ENCODE assay signal across 14 cellular contexts in genomic region chr10:546971-547590, GRCh38.
DNase-seq lines count a peak whose midpoint lies in the region; ATAC-seq and TF ChIP-seq lines count a peak whose summit lies in the region.
"Had no signal": no experiment of that assay in that cellular context is flagged by ENCODE, and none has a peak within 500 bp of the region (broad histone marks: within the 10 kb centered on the region; RNA-seq: fewer than 3 reads in every experiment).

No MANE protein-coding gene starts in this region.

- H3K4me1 ChIP-seq in H9 (ENCODE audit: insufficient read depth, low read length) (peaks cover 3% of the 10 kb centered on the region; the same call in 1 of the 2 replicates), OCI-LY7 (ENCODE audit: insufficient read depth, low read length, poor library complexity, severe bottlenecking) (peaks cover 43% of the 10 kb centered on the region), parathyroid adenoma (peaks cover 15% of the 10 kb centered on the region), SJCRH30 (no peaks in the 10 kb centered on the region)
- H3K4me1 ChIP-seq: adrenal gland had no signal

- no peak overlapping the region for H3K4me2 ChIP-seq in H9 (ENCODE audit: insufficient read depth, insufficient read length, low read length)
- peak overlapping the region; percentile 21; the same call in 1 of the 2 replicates for H3K4me2 ChIP-seq in OCI-LY7 (ENCODE audit: low read length)
- peak overlapping the region; percentile 56 for H3K4me2 ChIP-seq in parathyroid adenoma (ENCODE audit: low read length)

- DNase-seq in H9 (no peak), OCI-LY7 (ENCODE audit: low spot score) (peak; percentile 34), glutamatergic neuron (no peak), SJCRH30 (no peak), NCI-H2081 (lab: John Stamatoyannopoulos, UW) (no peak)
- DNase-seq: activated CD8-positive, alpha-beta T cell treated with anti-CD3 and anti-CD28 coated beads, Interleukin-2, amount 10 ng/mL, durations not matched to agents 7 days and 5 days; erythroblast; left ventricle myocardium inferior; NCI-H1105 had no signal

- H3K18ac ChIP-seq in H9 (ENCODE audit: insufficient read length, low read depth, low read length) = no peak overlapping the region

- H2AFZ ChIP-seq in H9 (ENCODE audit: low read length) = no peak overlapping the region
- no peak overlapping the region for H2AFZ ChIP-seq in OCI-LY7 (ENCODE audit: low read length)
- H2AFZ ChIP-seq in parathyroid adenoma = no peak overlapping the region

- POLR2A ChIA-PET in OCI-LY7 (lab: Charles Lee) = interaction anchor here (0.8 to 0.9 kb wide), 2 partner anchors 12 to 34 kb away, joined by 4 to 5 read pairs; no protein-coding TSS in a partner anchor

- WGBS in H9 (ENCODE audit: extremely low coverage, insufficient read length, low lambda C conversion rate) = no CpG with 5 or more reads among the region's 10 CpGs

- H4K20me1 ChIP-seq in H9 (ENCODE audit: control insufficient read depth, insufficient read depth, insufficient read length) (peaks cover 4% of the 10 kb centered on the region), OCI-LY7 (ENCODE audit: insufficient read depth, low read length) (no peaks in the 10 kb centered on the region)

- no peak overlapping the region for H2BK20ac ChIP-seq in H9 (ENCODE audit: low read depth, low read length, poor library complexity, severe bottlenecking)

- H3K27ac ChIP-seq in H9 (ENCODE audit: insufficient read length, low read depth, low read length) (no peak overlapping the region), OCI-LY7 (ENCODE audit: low read depth, low read length, poor library complexity, severe bottlenecking) (no peak overlapping the region), parathyroid adenoma (peak overlapping the region; percentile 48), SJCRH30 (no peak overlapping the region)
- H3K27ac ChIP-seq: adrenal gland, left ventricle myocardium inferior had no signal

- no peaks in the 10 kb centered on the region for H3K9me3 ChIP-seq in H9 (ENCODE audit: control insufficient read depth, low read depth, low read length)
- no peaks in the 10 kb centered on the region for H3K9me3 ChIP-seq in OCI-LY7 (ENCODE audit: low read length)
- H3K9me3 ChIP-seq in parathyroid adenoma (ENCODE audit: control insufficient read depth, low read length) = no peaks in the 10 kb centered on the region
- H3K9me3 ChIP-seq in SJCRH30 (replicated peaks) = no peaks in the 10 kb centered on the region
- H3K9me3 ChIP-seq: adrenal gland, left ventricle myocardium inferior had no signal

- H3K9ac ChIP-seq in H9 (ENCODE audit: extremely low read depth, insufficient read length, low read length) (no peak overlapping the region), parathyroid adenoma (no peak overlapping the region)

- H3T11ph ChIP-seq in H9 (ENCODE audit: low read length) = no peak overlapping the region

- no peak overlapping the region for H4K5ac ChIP-seq in H9 (ENCODE audit: insufficient read length, low read depth, low read length)

- no peak overlapping the region for H3K14ac ChIP-seq in H9 (ENCODE audit: insufficient read depth, low read length)

- CTCF ChIA-PET in OCI-LY7 (lab: Charles Lee; ENCODE audit: unreplicated experiment) = interaction anchor here (0.7 kb wide), 1 partner anchor 18 kb away, joined by 5 read pairs; no protein-coding TSS in a partner anchor

- H4K8ac ChIP-seq in H9 (replicated peaks; ENCODE audit: insufficient read length, low read depth, low read length) = no peak overlapping the region

- H3K36me3 Mint-ChIP-seq in H9 (ENCODE audit: insufficient read depth in 1 of 3, low read depth in 3 of 3) = no peaks in the 10 kb centered on the region; a peak in 1 of 7 replicates
- H3K36me3 Mint-ChIP-seq in glutamatergic neuron (ENCODE audit: unreplicated experiment) = no peaks in the 10 kb centered on the region

- H3K27me3 Mint-ChIP-seq in H9 (ENCODE audit: low read depth) (no peaks in the 10 kb centered on the region; the same call in 1 of the 2 replicates), glutamatergic neuron (ENCODE audit: unreplicated experiment) (peaks cover 5% of the 10 kb centered on the region)

- H2BK12ac ChIP-seq in H9 (ENCODE audit: insufficient read length, low read depth, low read length) = no peak overlapping the region

- H3K9me3 Mint-ChIP-seq in H9 (no peaks in the 10 kb centered on the region), glutamatergic neuron (ENCODE audit: unreplicated experiment) (peaks cover 9% of the 10 kb centered on the region)

- H3K27me3 ChIP-seq in H9 (ENCODE audit: insufficient read depth, low read length) (no peaks in the 10 kb centered on the region), parathyroid adenoma (ENCODE audit: control insufficient read depth, insufficient read depth, low read length) (no peaks in the 10 kb centered on the region), SJCRH30 (no peaks in the 10 kb centered on the region)
- H3K27me3 ChIP-seq: adrenal gland had no signal

- no peak for ATAC-seq in HG03108 (IDR thresholded peaks at IDR 0.05; ENCODE audit: unreplicated experiment)
- ATAC-seq in HG03135 (IDR thresholded peaks at IDR 0.05; ENCODE audit: unreplicated experiment) = no peak
- ATAC-seq: activated CD8-positive, alpha-beta T cell treated with anti-CD3 and anti-CD28 coated beads, Interleukin-2, amount 10 ng/mL, durations not matched to agents 7 days and 5 days had no signal

- no peak overlapping the region for H3K4ac ChIP-seq in H9 (ENCODE audit: low read depth, low read length)

- no TSS peak for BruUV-seq in OCI-LY7 (replicated peaks; lab: Mats Ljungman, UMichigan)

- H2BK120ac ChIP-seq in H9 (ENCODE audit: low read depth, low read length, poor library complexity, severe bottlenecking) = no peak overlapping the region

- H3K4me3 Mint-ChIP-seq in H9 (no peak overlapping the region; a peak in 2 of 5 replicates), glutamatergic neuron (ENCODE audit: unreplicated experiment) (peak overlapping the region; percentile 5)
- H3K4me3 Mint-ChIP-seq: activated CD8-positive, alpha-beta T cell treated with anti-CD3 and anti-CD28 coated beads, Interleukin-2, amount 10 ng/mL, durations not matched to agents 7 days and 5 days had no signal

- no peaks in the 10 kb centered on the region for H3K36me3 ChIP-seq in OCI-LY7 (ENCODE audit: insufficient read depth, low read length)
- no peaks in the 10 kb centered on the region for H3K36me3 ChIP-seq in parathyroid adenoma (ENCODE audit: control insufficient read depth, insufficient read depth, low read length)
- H3K36me3 ChIP-seq in SJCRH30 = no peaks in the 10 kb centered on the region
- H3K36me3 ChIP-seq: adrenal gland, left ventricle myocardium inferior had no signal

- no peak for TF ChIP-seq CTCF in H9 (conservative IDR thresholded peaks at IDR 0.05)
- no peak for TF ChIP-seq CTCF in OCI-LY7 (conservative IDR thresholded peaks at IDR 0.05; ENCODE audit: low read length)
- no peak for TF ChIP-seq CTCF in glutamatergic neuron (IDR thresholded peaks at IDR 0.05; ENCODE audit: partially characterized antibody, unreplicated experiment)
- TF ChIP-seq CTCF in parathyroid adenoma (IDR thresholded peaks at IDR 0.05) = no peak

- no peak overlapping the region for H4K91ac ChIP-seq in H9 (ENCODE audit: insufficient read length, low read depth, low read length)

- no peak overlapping the region for H3K4me3 ChIP-seq in OCI-LY7 (ENCODE audit: low read depth, low read length, poor library complexity, severe bottlenecking)
- no peak overlapping the region for H3K4me3 ChIP-seq in parathyroid adenoma (ENCODE audit: low read depth, low read length)
- no peak overlapping the region for H3K4me3 ChIP-seq in SJCRH30
- H3K4me3 ChIP-seq: adrenal gland, left ventricle myocardium inferior, skin epidermis had no signal

- no peaks in the 10 kb centered on the region for H3K79me1 ChIP-seq in H9 (ENCODE audit: insufficient read depth, low read depth, low read length, poor library complexity, severe bottlenecking)

- H3K4me1 Mint-ChIP-seq in H9 = peaks cover 21 to 30% of the 10 kb centered on the region in 2 experiments
- H3K4me1 Mint-ChIP-seq in glutamatergic neuron (ENCODE audit: low read depth, unreplicated experiment) = peaks cover 45% of the 10 kb centered on the region

- H3K23ac ChIP-seq in H9 (ENCODE audit: insufficient read length, low read depth, low read length) = no peak overlapping the region

- H3K27ac Mint-ChIP-seq in H9 (peak overlapping the region; percentile 37 to 65 (median 42); a peak in 5 of 7 replicates), glutamatergic neuron (ENCODE audit: unreplicated experiment) (peak overlapping the region; percentile 23)
- H3K27ac Mint-ChIP-seq: activated CD8-positive, alpha-beta T cell treated with anti-CD3 and anti-CD28 coated beads, Interleukin-2, amount 10 ng/mL, durations not matched to agents 7 days and 5 days had no signal

- no peak overlapping the region for H2BK5ac ChIP-seq in H9 (ENCODE audit: insufficient read length, low read length)

- no peak overlapping the region for H2BK15ac ChIP-seq in H9 (ENCODE audit: low read depth, low read length)

- H3K56ac ChIP-seq in H9 (ENCODE audit: insufficient read length, low read depth, low read length) = no peak overlapping the region

- H3K79me2 ChIP-seq in H9 (ENCODE audit: insufficient read depth, low read length) (no peaks in the 10 kb centered on the region), OCI-LY7 (ENCODE audit: insufficient read depth, low read depth, low read length) (no peaks in the 10 kb centered on the region), parathyroid adenoma (peaks cover 15% of the 10 kb centered on the region)

- H3K23me2 ChIP-seq in H9 (ENCODE audit: insufficient read length, low read depth, low read length, poor library complexity, severe bottlenecking) = no peaks in the 10 kb centered on the region

- no peaks in the 10 kb centered on the region for H3K9me2 ChIP-seq in OCI-LY7 (ENCODE audit: insufficient read depth, low read length)

- H2AK5ac ChIP-seq in H9 (ENCODE audit: insufficient read length, low read length) = no peak overlapping the region

- intact Hi-C loops in OCI-LY7 (cut with micrococcal nuclease; ENCODE audit: unreplicated experiment) = no loop called here
